Comparison of ENCODE assay signal across 8 cellular contexts in genomic region chr6:138403324-138403800, GRCh38. TPM values are rescaled to one million over a fixed set of nuclear protein-coding genes. Genes with fewer than 3 reads are reported as not detected.
A peak's percentile ranks its signal among the peaks of the same experiment; 100 is the strongest.
DNase-seq lines count a peak whose midpoint lies in the region; ATAC-seq and TF ChIP-seq lines count a peak whose summit lies in the region.

No MANE protein-coding gene starts in this region.

- WGBS in thymus = under 1% methylated on average over 30 of the region's 30 CpGs

- H2AFZ ChIP-seq in KMS-11 (ENCODE audit: low read depth) = peak overlapping the region; percentile 100

- no peaks in the 10 kb centered on the region for H3K27me3 ChIP-seq in KMS-11 (ENCODE audit: insufficient read depth, low read depth)
- no peaks in the 10 kb centered on the region for H3K27me3 ChIP-seq in muscle layer of colon (ENCODE audit: control insufficient read depth in 1 of 2, insufficient read depth in 2 of 2, low read length in 2 of 2)
- no peaks in the 10 kb centered on the region for H3K27me3 ChIP-seq in thymus (ENCODE audit: control insufficient read depth, insufficient read depth)

- H3K9me3 ChIP-seq in muscle layer of colon (ENCODE audit: low read length) (no peaks in the 10 kb centered on the region), thymus (ENCODE audit: control insufficient read depth) (no peaks in the 10 kb centered on the region)

- DNase-seq in COLO668 (lab: John Stamatoyannopoulos, UW; ENCODE audit: unreplicated experiment) = peak; percentile 40
- DNase-seq in activated CD4-positive, alpha-beta T cell treated with anti-CD3 and anti-CD28 coated beads for 48 hours = peak; percentile 43
- no peak for DNase-seq in epithelial cell of esophagus (ENCODE audit: low read depth)
- DNase-seq in GF-D8 (lab: John Stamatoyannopoulos, UW) = no peak

- H3K36me3 ChIP-seq in KMS-11 (ENCODE audit: insufficient read depth) (no peaks in the 10 kb centered on the region), muscle layer of colon (ENCODE audit: insufficient read depth, low read length) (peaks cover 16% of the 10 kb centered on the region), thymus (ENCODE audit: control insufficient read depth, insufficient read depth) (peaks cover 14% of the 10 kb centered on the region)

- peak overlapping the region; percentile 86 for H3K9ac ChIP-seq in KMS-11
- peak overlapping the region; percentile 94 for H3K9ac ChIP-seq in muscle layer of colon (ENCODE audit: low read length)

- TF ChIP-seq CTCF in KMS-11 (conservative IDR thresholded peaks at IDR 0.05; ENCODE audit: low read depth, low read length) (0 out of 2 replicates have a peak, but pooled peaks have one; percentile 20), epithelial cell of esophagus (IDR thresholded peaks at IDR 0.05; ENCODE audit: insufficient read depth, low read depth, low read length, missing control alignments) (no peak)

- no peaks in the 10 kb centered on the region for H3K79me2 ChIP-seq in KMS-11 (ENCODE audit: insufficient read depth, low read depth)

- peak overlapping the region; percentile 76 for H3K27ac ChIP-seq in KMS-11
- H3K27ac ChIP-seq in muscle layer of colon (ENCODE audit: low read depth, low read length) = peak overlapping the region; percentile 90
- peak overlapping the region; percentile 90 for H3K27ac ChIP-seq in thymus (ENCODE audit: low read depth)

- H3K4me2 ChIP-seq in KMS-11 = peak overlapping the region; percentile 88

- peak; percentile 3 for ATAC-seq in GM19463 (IDR thresholded peaks at IDR 0.05; ENCODE audit: unreplicated experiment)

- H3K4me1 ChIP-seq in KMS-11 (ENCODE audit: low read depth, poor library complexity, severe bottlenecking) (peaks cover 9% of the 10 kb centered on the region), muscle layer of colon (ENCODE audit: insufficient read depth, low read length) (no peaks in the 10 kb centered on the region), thymus (ENCODE audit: control insufficient read depth, insufficient read depth, low read length) (peaks cover 3% of the 10 kb centered on the region)

- H3K4me3 ChIP-seq in KMS-11 (IDR thresholded peaks at IDR 0.05; ENCODE audit: insufficient read depth, low read depth, low read length) (no peak overlapping the region), epithelial cell of esophagus (ENCODE audit: low read length) (peak overlapping the region; percentile 68), muscle layer of colon (ENCODE audit: low read depth in 1 of 2, low read length in 2 of 2) (peak overlapping the region; percentile 86 to 87), thymus (ENCODE audit: low read length) (peak overlapping the region; percentile 99)

- no peaks in the 10 kb centered on the region for H4K20me1 ChIP-seq in KMS-11 (ENCODE audit: insufficient read depth)

RNA-seq across cellular contexts. Expression of gene HEBP2, which starts 0.7 kb away (rescaled TPM):
- 26.0 TPM for polyA plus RNA-seq in thymus

RNA-seq across cellular contexts. Expression of gene SMIM28, which starts 25.7 kb away (rescaled TPM):
- polyA plus RNA-seq in thymus = not detected

Comparison
In these comparisons a context has a peak if more than half of its experiments do, and no peak if none do; other contexts are left out.
1. DNase-seq: peak in COLO668 (single experiment) and activated CD4-positive, alpha-beta T cell treated with anti-CD3 and anti-CD28 coated beads for 48 hours (single experiment); none in epithelial cell of esophagus (single experiment) and GF-D8 (single experiment).
2. Peak in every context shown above with its lines, with median percentiles within 50 percentile points of each other: H3K27ac ChIP-seq.